Comparison of ENCODE assay signal across 1 cellular context in the genomic region with DNA sequence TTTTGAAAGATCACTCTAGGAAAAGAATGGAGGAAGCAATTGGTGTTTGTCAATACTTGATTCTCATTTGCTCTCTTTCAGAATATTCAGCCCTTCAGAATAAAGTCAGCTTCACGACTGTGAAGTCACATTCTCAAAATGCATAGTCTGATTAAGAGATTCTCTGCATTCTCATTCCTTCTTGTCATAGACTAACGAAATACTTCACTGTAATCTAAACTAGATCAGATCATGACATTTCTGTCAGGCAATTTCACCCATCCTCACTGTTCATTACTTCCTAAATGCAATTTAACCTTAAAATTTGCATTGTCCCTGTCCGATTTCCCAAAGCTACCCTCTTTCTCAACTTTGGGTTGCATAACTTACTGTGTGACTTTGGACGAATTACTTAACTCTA.
TF ChIP-seq lines count a peak whose summit lies in the region.

No MANE protein-coding gene starts in this region.

TF ChIP-seq in HepG2, 621 proteins besides CTCF, POLR2A, EP300 and RAD21:
- TF ChIP-seq MIXL1 (CRISPR knock-in tag; IDR thresholded peaks at IDR 0.05) (no peak), ZMAT3 (CRISPR knock-in tag; conservative IDR thresholded peaks at IDR 0.05) (no peak), THYN1 (CRISPR knock-in tag; IDR thresholded peaks at IDR 0.05; ENCODE audit: borderline replicate concordance, low read depth) (no peak)
